ENCODE assay signal across 1 cellular context in genomic region chr5:126056362-126056761, GRCh38.
TF ChIP-seq lines count a peak whose summit lies in the region.

No MANE protein-coding gene starts in this region.

TF ChIP-seq in H1, 55 proteins besides CTCF, POLR2A, EP300 and RAD21 (continued from another document):
- TF ChIP-seq HDAC2 (IDR thresholded peaks at IDR 0.05; ENCODE audit: borderline replicate concordance in 1 of 2, low read depth in 2 of 2, low read length in 2 of 2) (no peak), JUN (IDR thresholded peaks at IDR 0.05; ENCODE audit: low read depth, low read length) (no peak), BRCA1 (IDR thresholded peaks at IDR 0.05; ENCODE audit: low read depth, low read length) (no peak), SP2 (IDR thresholded peaks at IDR 0.05; ENCODE audit: low read length) (no peak), GABPA (IDR thresholded peaks at IDR 0.05; ENCODE audit: borderline replicate concordance, insufficient read depth, low read length) (no peak), RFX5 (IDR thresholded peaks at IDR 0.05; ENCODE audit: borderline replicate concordance, low read depth, low read length) (no peak), SIN3A (conservative IDR thresholded peaks at IDR 0.05 in 1 of 2, IDR thresholded peaks at IDR 0.05 in 1 of 2; ENCODE audit: low read depth in 1 of 2, low read length in 2 of 2) (no peak), BACH1 (IDR thresholded peaks at IDR 0.05; ENCODE audit: low read length) (no peak), YY1 (IDR thresholded peaks at IDR 0.05; ENCODE audit: low read depth, low read length) (no peak), EZH2 (IDR thresholded peaks at IDR 0.05; ENCODE audit: low read depth, low read length, severe bottlenecking) (no peak)
- TF ChIP-seq, protein P1, sequence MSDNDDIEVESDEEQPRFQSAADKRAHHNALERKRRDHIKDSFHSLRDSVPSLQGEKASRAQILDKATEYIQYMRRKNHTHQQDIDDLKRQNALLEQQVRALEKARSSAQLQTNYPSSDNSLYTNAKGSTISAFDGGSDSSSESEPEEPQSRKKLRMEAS (IDR thresholded peaks at IDR 0.05), result no peak
